Comparison of ENCODE assay signal across 2 cellular contexts in the genomic region with DNA sequence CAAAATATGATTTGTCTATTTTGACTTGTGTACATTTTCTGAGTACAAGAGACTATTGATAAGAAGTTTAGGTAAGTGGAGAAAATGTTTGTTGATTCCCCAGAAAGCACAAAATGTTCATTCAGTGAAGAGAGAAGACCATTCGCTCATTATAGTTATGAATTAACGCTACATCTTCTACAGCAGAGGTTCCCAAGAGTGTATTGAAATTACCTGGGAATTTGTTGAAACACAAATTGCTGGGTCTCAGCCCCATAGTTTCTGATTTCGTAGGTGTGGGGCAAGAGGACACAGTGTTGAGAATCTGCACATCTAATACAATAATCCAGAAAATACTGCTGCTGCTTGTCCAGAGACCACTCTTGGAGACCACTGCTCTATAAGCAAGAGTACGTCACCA.
TF ChIP-seq lines count a peak whose summit lies in the region.

No MANE protein-coding gene starts in this region.

TF ChIP-seq in SK-N-SH, 30 proteins besides CTCF, POLR2A, EP300 and RAD21:
- no peak for TF ChIP-seq TCF12 (IDR thresholded peaks at IDR 0.05)
- no peak for TF ChIP-seq CHD2 (IDR thresholded peaks at IDR 0.05; ENCODE audit: low read length, partially characterized antibody)
- TF ChIP-seq IRF3 (IDR thresholded peaks at IDR 0.05; ENCODE audit: low read depth, low read length): no peak
- no peak for TF ChIP-seq USF2 (IDR thresholded peaks at IDR 0.05; ENCODE audit: borderline replicate concordance, low read depth, low read length)
- TF ChIP-seq EZH2phosphoT487 (IDR thresholded peaks at IDR 0.05; ENCODE audit: borderline replicate concordance, low read depth): no peak
- TF ChIP-seq NFIC (IDR thresholded peaks at IDR 0.05; ENCODE audit: borderline replicate concordance): no peak
- TF ChIP-seq YY1 (IDR thresholded peaks at IDR 0.05; ENCODE audit: low read depth): no peak
- no peak for TF ChIP-seq MEF2A (IDR thresholded peaks at IDR 0.05; ENCODE audit: borderline replicate concordance, low read depth)
- no peak for TF ChIP-seq GATA2 (CRISPR knock-in tag; IDR thresholded peaks at IDR 0.05)
- no peak for TF ChIP-seq TAF1 (IDR thresholded peaks at IDR 0.05; ENCODE audit: borderline replicate concordance, low read depth, low read length)
- no peak for TF ChIP-seq MXI1 (IDR thresholded peaks at IDR 0.05; ENCODE audit: low read depth, low read length)
- TF ChIP-seq RXRA (IDR thresholded peaks at IDR 0.05; ENCODE audit: borderline replicate concordance, low read depth): no peak
- TF ChIP-seq FOSL2 (IDR thresholded peaks at IDR 0.05; ENCODE audit: borderline replicate concordance, low read depth): no peak
- no peak for TF ChIP-seq TEAD4 (IDR thresholded peaks at IDR 0.05; ENCODE audit: borderline replicate concordance, insufficient read depth)
- TF ChIP-seq ELF1 (IDR thresholded peaks at IDR 0.05): no peak
- TF ChIP-seq POLR2AphosphoS5 (IDR thresholded peaks at IDR 0.05; ENCODE audit: low read depth, low read length): no peak
- TF ChIP-seq SMC3 (IDR thresholded peaks at IDR 0.05; ENCODE audit: low read depth, low read length): no peak

TF ChIP-seq in SK-N-SH treated with all-trans-retinoic acid at 6 μM for 48 hours, 23 proteins besides CTCF, POLR2A, EP300 and RAD21:
- TF ChIP-seq SNAI2 (CRISPR knock-in tag; IDR thresholded peaks at IDR 0.05) (no peak), ZFP3 (CRISPR knock-in tag; IDR thresholded peaks at IDR 0.05) (no peak), TOX (CRISPR knock-in tag; IDR thresholded peaks at IDR 0.05; ENCODE audit: borderline replicate concordance) (no peak), POU6F1 (CRISPR knock-in tag; IDR thresholded peaks at IDR 0.05; ENCODE audit: borderline replicate concordance, low read depth) (no peak), ZNF565 (CRISPR knock-in tag; conservative IDR thresholded peaks at IDR 0.05; ENCODE audit: low read depth) (no peak), ZC3H10 (CRISPR knock-in tag; IDR thresholded peaks at IDR 0.05) (no peak), ISL1 (CRISPR knock-in tag; IDR thresholded peaks at IDR 0.05) (no peak), ZFP30 (CRISPR knock-in tag; IDR thresholded peaks at IDR 0.05) (no peak), OSR1 (CRISPR knock-in tag; IDR thresholded peaks at IDR 0.05) (no peak)
- TF ChIP-seq, protein P1, sequence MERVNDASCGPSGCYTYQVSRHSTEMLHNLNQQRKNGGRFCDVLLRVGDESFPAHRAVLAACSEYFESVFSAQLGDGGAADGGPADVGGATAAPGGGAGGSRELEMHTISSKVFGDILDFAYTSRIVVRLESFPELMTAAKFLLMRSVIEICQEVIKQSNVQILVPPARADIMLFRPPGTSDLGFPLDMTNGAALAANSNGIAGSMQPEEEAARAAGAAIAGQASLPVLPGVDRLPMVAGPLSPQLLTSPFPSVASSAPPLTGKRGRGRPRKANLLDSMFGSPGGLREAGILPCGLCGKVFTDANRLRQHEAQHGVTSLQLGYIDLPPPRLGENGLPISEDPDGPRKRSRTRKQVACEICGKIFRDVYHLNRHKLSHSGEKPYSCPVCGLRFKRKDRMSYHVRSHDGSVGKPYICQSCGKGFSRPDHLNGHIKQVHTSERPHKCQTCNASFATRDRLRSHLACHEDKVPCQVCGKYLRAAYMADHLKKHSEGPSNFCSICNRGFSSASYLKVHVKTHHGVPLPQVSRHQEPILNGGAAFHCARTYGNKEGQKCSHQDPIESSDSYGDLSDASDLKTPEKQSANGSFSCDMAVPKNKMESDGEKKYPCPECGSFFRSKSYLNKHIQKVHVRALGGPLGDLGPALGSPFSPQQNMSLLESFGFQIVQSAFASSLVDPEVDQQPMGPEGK (CRISPR knock-in tag; IDR thresholded peaks at IDR 0.05; ENCODE audit: borderline replicate concordance): no peak
- TF ChIP-seq, protein P2, sequence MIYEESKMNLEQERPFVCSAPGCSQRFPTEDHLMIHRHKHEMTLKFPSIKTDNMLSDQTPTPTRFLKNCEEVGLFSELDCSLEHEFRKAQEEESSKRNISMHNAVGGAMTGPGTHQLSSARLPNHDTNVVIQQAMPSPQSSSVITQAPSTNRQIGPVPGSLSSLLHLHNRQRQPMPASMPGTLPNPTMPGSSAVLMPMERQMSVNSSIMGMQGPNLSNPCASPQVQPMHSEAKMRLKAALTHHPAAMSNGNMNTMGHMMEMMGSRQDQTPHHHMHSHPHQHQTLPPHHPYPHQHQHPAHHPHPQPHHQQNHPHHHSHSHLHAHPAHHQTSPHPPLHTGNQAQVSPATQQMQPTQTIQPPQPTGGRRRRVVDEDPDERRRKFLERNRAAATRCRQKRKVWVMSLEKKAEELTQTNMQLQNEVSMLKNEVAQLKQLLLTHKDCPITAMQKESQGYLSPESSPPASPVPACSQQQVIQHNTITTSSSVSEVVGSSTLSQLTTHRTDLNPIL (CRISPR knock-in tag; IDR thresholded peaks at IDR 0.05; ENCODE audit: low read depth): no peak
